ENCODE assay signal across 15 cellular contexts in the genomic region with DNA sequence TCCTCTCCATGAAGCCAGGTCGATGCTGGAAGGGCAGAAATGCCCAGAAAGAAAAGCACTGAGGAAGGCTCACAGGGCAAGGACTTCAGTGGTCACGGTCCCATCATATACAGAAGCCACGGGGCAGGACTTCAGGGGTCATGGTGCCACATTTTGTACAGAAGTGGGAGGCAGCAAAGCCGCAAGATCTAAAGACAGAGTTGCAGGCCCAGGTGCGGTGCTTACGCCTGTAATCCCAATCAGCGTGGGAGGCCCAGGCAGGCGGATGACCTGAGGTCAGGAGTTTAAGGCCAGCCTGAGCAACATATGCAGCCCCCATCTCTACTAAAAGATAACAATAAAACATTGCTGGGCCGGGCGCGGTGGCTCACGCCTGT.
A peak's percentile ranks its signal among the peaks of the same experiment; 100 is the strongest.
DNase-seq lines count a peak whose midpoint lies in the region; ATAC-seq, FAIRE-seq and TF ChIP-seq lines count a peak whose summit lies in the region.
"Had no signal": no experiment of that assay in that cellular context is flagged by ENCODE, and none has a peak within 500 bp of the region (broad histone marks: within the 10 kb centered on the region; RNA-seq: fewer than 3 reads in every experiment).

No MANE protein-coding gene starts in this region.

- no peak for FAIRE-seq in frontal cortex (lab: Jason Lieb, UNC)

- H3K18ac ChIP-seq in mesendoderm (ENCODE audit: low read length): no peak overlapping the region

- H3K27ac ChIP-seq in Karpas-422 (ENCODE audit: low read length) (no peak overlapping the region), endodermal cell (ENCODE audit: low read depth, low read length) (peak overlapping the region; percentile 90), mesendoderm (ENCODE audit: low read depth, low read length) (no peak overlapping the region), thyroid gland (peak overlapping the region in 2 of 3 donors; percentile 50 to 63)
- H3K27ac ChIP-seq: SK-N-MC had no signal

- H3K4me1 ChIP-seq in Karpas-422 (ENCODE audit: low read length) (peaks cover 8% of the 10 kb centered on the region), endodermal cell (ENCODE audit: control insufficient read depth, insufficient read depth, low read length) (peaks cover 11% of the 10 kb centered on the region), mesendoderm (ENCODE audit: control insufficient read depth, low read depth, low read length) (peaks cover 16% of the 10 kb centered on the region), thyroid gland (peaks cover 6 to 36% of the 10 kb centered on the region in 2 donors)

- WGBS in endodermal cell (ENCODE audit: insufficient coverage in 1 of 2, insufficient read length in 1 of 2), 2 experiments: 79 to 97% methylated on average over 11 to 12 of the region's 12 CpGs
- WGBS in mesendoderm (ENCODE audit: extremely low coverage, insufficient coverage, low lambda C conversion rate): no CpG with 5 or more reads among the region's 12 CpGs
- WGBS in thyroid gland, 2 donors: 88 to 91% methylated on average over 8 to 12 of the region's 12 CpGs

- intact Hi-C loops in thyroid gland (cut with DNase I): no loop called here

- no peaks in the 10 kb centered on the region for H3K79me2 ChIP-seq in Karpas-422 (ENCODE audit: low read length)
- H3K79me2 ChIP-seq in mesendoderm (ENCODE audit: control insufficient read depth, insufficient read depth, low read length): peaks cover 59% of the 10 kb centered on the region

- H3K36me3 Mint-ChIP-seq in endodermal cell (ENCODE audit: low read depth): peaks cover 38% of the 10 kb centered on the region
- H3K36me3 Mint-ChIP-seq: CD4-positive, CD25-positive, alpha-beta regulatory T cell; memory B cell; stimulated activated memory B cell treated with anti-CD40 and anti-IgM and Interleukin-4, amounts not matched to agents 10 μg/mL and 1 μg/mL and 100 μg/mL, for 72 hours had no signal

- H2BK120ac ChIP-seq in mesendoderm (ENCODE audit: low read depth, low read length): no peak overlapping the region

- H2BK15ac ChIP-seq in mesendoderm (replicated peaks; ENCODE audit: low read depth): no peak overlapping the region

- H3K9ac ChIP-seq in Karpas-422 (ENCODE audit: low read length) (no peak overlapping the region), endodermal cell (ENCODE audit: extremely low read depth, low read length, poor library complexity, severe bottlenecking) (no peak overlapping the region), mesendoderm (ENCODE audit: low read length) (peak overlapping the region; percentile 32)

- H3K9me3 Mint-ChIP-seq in endodermal cell: no peaks in the 10 kb centered on the region
- H3K9me3 Mint-ChIP-seq: activated T-cell treated with anti-CD3 and anti-CD28 coated beads, Interleukin-2, amount 50 U/mL, for 24 hours; memory B cell; stimulated activated memory B cell treated with anti-CD40 and anti-IgM and Interleukin-4, amounts not matched to agents 10 μg/mL and 1 μg/mL and 100 μg/mL, for 72 hours had no signal

- H4K8ac ChIP-seq in mesendoderm (ENCODE audit: low read depth, low read length): no peak overlapping the region

- TF ChIP-seq POLR2A in thyroid gland (IDR thresholded peaks at IDR 0.05): no peak

- no peaks in the 10 kb centered on the region for H3K9me2 ChIP-seq in Karpas-422 (replicated peaks; ENCODE audit: insufficient read depth, low read length)

- H3K27me3 Mint-ChIP-seq in endodermal cell (ENCODE audit: insufficient read depth): no peaks in the 10 kb centered on the region

- no peaks in the 10 kb centered on the region for H3K27me3 ChIP-seq in Karpas-422 (ENCODE audit: low read length)
- H3K27me3 ChIP-seq in endodermal cell (ENCODE audit: control insufficient read depth, insufficient read depth, low read length, poor library complexity, severe bottlenecking): no peaks in the 10 kb centered on the region
- no peaks in the 10 kb centered on the region for H3K27me3 ChIP-seq in mesendoderm (ENCODE audit: insufficient read depth, low read length, poor library complexity)
- H3K27me3 ChIP-seq in thyroid gland: no peaks in the 10 kb centered on the region

- no peak overlapping the region for H4K5ac ChIP-seq in mesendoderm (ENCODE audit: low read length)

- DNase-seq in Karpas-422 (peak; percentile 26), endodermal cell (no peak), mesendoderm (no peak), thyroid gland (no peak), frontal cortex (ENCODE audit: low spot score in 2 of 2) (no peak), NCI-H748 (lab: John Stamatoyannopoulos, UW; ENCODE audit: unreplicated experiment) (no peak), DMS53 (lab: John Stamatoyannopoulos, UW) (no peak)
- DNase-seq: activated CD4-positive, alpha-beta T cell treated with anti-CD3 and anti-CD28 coated beads for 1 hour; activated T-cell treated with anti-CD3 and anti-CD28 coated beads, Interleukin-2, amount 50 U/mL, for 24 hours; CD4-positive, CD25-positive, alpha-beta regulatory T cell; stimulated activated CD4-positive, alpha-beta T cell treated with anti-CD3 and anti-CD28 coated beads, Interleukin-4, amount 100 ng/mL, for 1 hour had no signal

- no peak overlapping the region for H3K4ac ChIP-seq in mesendoderm (ENCODE audit: low read depth, low read length)

- no peak for ATAC-seq in GM18520 (IDR thresholded peaks at IDR 0.05; ENCODE audit: unreplicated experiment)
- ATAC-seq: stimulated activated memory B cell treated with anti-CD40 and anti-IgM and Interleukin-4, amounts not matched to agents 10 μg/mL and 1 μg/mL and 100 μg/mL, for 72 hours had no signal

- H3K9me3 ChIP-seq in Karpas-422 (ENCODE audit: low read length) (no peaks in the 10 kb centered on the region), endodermal cell (ENCODE audit: control insufficient read depth, low read length) (no peaks in the 10 kb centered on the region), thyroid gland (no peaks in the 10 kb centered on the region)

- peak overlapping the region; percentile 44 for H3K56ac ChIP-seq in mesendoderm (ENCODE audit: low read length)

- H3K36me3 ChIP-seq in Karpas-422 (ENCODE audit: insufficient read depth, low read length): no peaks in the 10 kb centered on the region
- H3K36me3 ChIP-seq in endodermal cell (ENCODE audit: control insufficient read depth, insufficient read depth, low read length): peaks cover 54% of the 10 kb centered on the region
- no peaks in the 10 kb centered on the region for H3K36me3 ChIP-seq in mesendoderm (ENCODE audit: control insufficient read depth, insufficient read depth, low read length)
- H3K36me3 ChIP-seq in thyroid gland: no peaks in the 10 kb centered on the region

- no peaks in the 10 kb centered on the region for H4K20me1 ChIP-seq in Karpas-422 (ENCODE audit: insufficient read depth, low read depth, low read length)

- no peak overlapping the region for H3K4me3 Mint-ChIP-seq in endodermal cell
- H3K4me3 Mint-ChIP-seq: activated T-cell treated with anti-CD3 and anti-CD28 coated beads, Interleukin-2, amount 50 U/mL, for 24 hours; CD4-positive, CD25-positive, alpha-beta regulatory T cell; memory B cell; stimulated activated memory B cell treated with anti-CD40 and anti-IgM and Interleukin-4, amounts not matched to agents 10 μg/mL and 1 μg/mL and 100 μg/mL, for 72 hours had no signal

- H3K79me1 ChIP-seq in mesendoderm (ENCODE audit: low read length): peaks cover 33% of the 10 kb centered on the region

- no peak overlapping the region for H2AK5ac ChIP-seq in mesendoderm (ENCODE audit: low read length)

- H3K4me2 ChIP-seq in Karpas-422 (ENCODE audit: low read depth, low read length, poor library complexity, severe bottlenecking) (no peak overlapping the region), mesendoderm (ENCODE audit: low read length) (no peak overlapping the region)

- H2AFZ ChIP-seq in Karpas-422 (ENCODE audit: low read length): no peak overlapping the region

- TF ChIP-seq CTCF in endodermal cell (conservative IDR thresholded peaks at IDR 0.05): no peak
- no peak for TF ChIP-seq CTCF in thyroid gland (IDR thresholded peaks at IDR 0.05)

- no peak overlapping the region for H3K23ac ChIP-seq in mesendoderm (ENCODE audit: low read length)

- peak overlapping the region; percentile 72 for H3K27ac Mint-ChIP-seq in endodermal cell
- H3K27ac Mint-ChIP-seq: activated T-cell treated with anti-CD3 and anti-CD28 coated beads, Interleukin-2, amount 50 U/mL, for 24 hours; CD4-positive, CD25-positive, alpha-beta regulatory T cell; memory B cell; stimulated activated memory B cell treated with anti-CD40 and anti-IgM and Interleukin-4, amounts not matched to agents 10 μg/mL and 1 μg/mL and 100 μg/mL, for 72 hours had no signal

- H2BK5ac ChIP-seq in mesendoderm (ENCODE audit: low read length): no peak overlapping the region

- H3K4me3 ChIP-seq in Karpas-422 (ENCODE audit: low read length): no peak overlapping the region
- H3K4me3 ChIP-seq in endodermal cell (ENCODE audit: low read length): no peak overlapping the region
- H3K4me3 ChIP-seq in mesendoderm (ENCODE audit: low read length): no peak overlapping the region
- H3K4me3 ChIP-seq in thyroid gland (replicated peaks in 1 of 3): no peak overlapping the region
- H3K4me3 ChIP-seq: SK-N-MC had no signal

- peaks cover 38% of the 10 kb centered on the region for H3K4me1 Mint-ChIP-seq in endodermal cell

Comparison
In these comparisons a context has a peak if more than half of its experiments do, and no peak if none do; other contexts are left out.
1. H3K27ac ChIP-seq: peak in endodermal cell (single experiment) and thyroid gland (2 of 3); none in Karpas-422 (single experiment) and mesendoderm (single experiment).